33 cellular contexts compared by ENCODE assay signal in genomic region chr13:69035771-69036170, GRCh38.
A peak's percentile ranks its signal among the peaks of the same experiment; 100 is the strongest.
DNase-seq lines count a peak whose midpoint lies in the region; ATAC-seq and TF ChIP-seq lines count a peak whose summit lies in the region.
"Had no signal": no experiment of that assay in that cellular context is flagged by ENCODE, and none has a peak within 500 bp of the region (broad histone marks: within the 10 kb centered on the region; RNA-seq: fewer than 3 reads in every experiment).

No MANE protein-coding gene starts in this region.

- H3K27ac Mint-ChIP-seq in WTC11 (no peak overlapping the region), nephron progenitor cell (peak overlapping the region; percentile 43)
- H3K27ac Mint-ChIP-seq in activated CD4-positive, alpha-beta T cell treated with anti-CD3 and anti-CD28 coated beads, Interleukin-2, amount 10 ng/mL, durations not matched to agents 24 days and 14 days: no peak overlapping the region
- H3K27ac Mint-ChIP-seq: B cell; CD14-positive monocyte; CD4-positive, alpha-beta memory T cell; CD4-positive, alpha-beta T cell; CD4-positive, CD25-positive, alpha-beta regulatory T cell; CD8-positive, alpha-beta memory T cell; CD8-positive, alpha-beta T cell had no signal

- H3K36me3 Mint-ChIP-seq in WTC11 (no peaks in the 10 kb centered on the region), nephron progenitor cell (ENCODE audit: low read depth) (no peaks in the 10 kb centered on the region)
- H3K36me3 Mint-ChIP-seq in activated CD4-positive, alpha-beta T cell treated with anti-CD3 and anti-CD28 coated beads, Interleukin-2, amount 10 ng/mL, durations not matched to agents 24 days and 14 days (ENCODE audit: low read depth): no peaks in the 10 kb centered on the region
- H3K36me3 Mint-ChIP-seq: CD14-positive monocyte; CD4-positive, alpha-beta memory T cell; CD4-positive, CD25-positive, alpha-beta regulatory T cell; CD8-positive, alpha-beta memory T cell; CD8-positive, alpha-beta T cell had no signal

- POLR2A ChIA-PET in HEK293 (lab: Yijun Ruan, JAX): no interaction called here
- POLR2A ChIA-PET in WTC11 (lab: Charles Lee): no interaction called here

- H3K4me3 Mint-ChIP-seq in WTC11 (no peak overlapping the region), nephron progenitor cell (no peak overlapping the region)
- no peak overlapping the region for H3K4me3 Mint-ChIP-seq in activated CD4-positive, alpha-beta T cell treated with anti-CD3 and anti-CD28 coated beads, Interleukin-2, amount 10 ng/mL, durations not matched to agents 24 days and 14 days
- H3K4me3 Mint-ChIP-seq: B cell; CD14-positive monocyte; CD4-positive, alpha-beta memory T cell; CD4-positive, alpha-beta T cell; CD4-positive, CD25-positive, alpha-beta regulatory T cell; CD8-positive, alpha-beta memory T cell; CD8-positive, alpha-beta T cell had no signal

- peaks cover 8% of the 10 kb centered on the region for H3K9me3 Mint-ChIP-seq in WTC11
- H3K9me3 Mint-ChIP-seq in nephron progenitor cell: no peaks in the 10 kb centered on the region
- H3K9me3 Mint-ChIP-seq in activated CD4-positive, alpha-beta T cell treated with anti-CD3 and anti-CD28 coated beads, Interleukin-2, amount 10 ng/mL, durations not matched to agents 24 days and 14 days: peaks cover 3% of the 10 kb centered on the region
- H3K9me3 Mint-ChIP-seq: CD4-positive, alpha-beta T cell had no signal

- no peaks in the 10 kb centered on the region for H3K9me3 ChIP-seq in HEK293 (ENCODE audit: control insufficient read depth, insufficient read depth, low read depth, low read length)
- H3K9me3 ChIP-seq: A549, BE2C, Caco-2 had no signal

- CTCF ChIA-PET in HEK293 (lab: Yijun Ruan, JAX): no interaction called here
- CTCF ChIA-PET in WTC11 (lab: Charles Lee): no interaction called here

- DNase-seq in WTC11 (ENCODE audit: low spot score) (no peak), nephron progenitor cell (no peak), NCI-H146 (lab: John Stamatoyannopoulos, UW) (no peak)
- DNase-seq in activated CD4-positive, alpha-beta T cell treated with anti-CD3 and anti-CD28 coated beads, Interleukin-2, amount 10 ng/mL, durations not matched to agents 24 days and 14 days: no peak
- DNase-seq: 8988T; ACHN; AML-193; BE2C; C1 segment of cervical spinal cord; Caco-2; Calu3; CD4-positive, alpha-beta memory T cell; CD4-positive, alpha-beta T cell; CD4-positive, CD25-positive, alpha-beta regulatory T cell; CD8-positive, alpha-beta memory T cell; CD8-positive, alpha-beta T cell; COR-L47; DMS 273 treated with DMSO at 0.1 percent for 48 hours; DMS153; DMS53; DMS79; DMS79 treated with DMSO at 0.1 percent for 48 hours; DND-41; EL had no signal

- H3K27ac ChIP-seq in HEK293 (ENCODE audit: extremely low read depth, low read depth, low read length): no peak overlapping the region
- H3K27ac ChIP-seq: 22Rv1; A549; BLaER1; BLaER1 treated with 17β-estradiol and CSF1 and Interleukin-3, amounts not matched to agents 10 nM and 100 nM; C4-2B had no signal

- H3K4me1 Mint-ChIP-seq in WTC11 (no peaks in the 10 kb centered on the region), nephron progenitor cell (no peaks in the 10 kb centered on the region)
- no peaks in the 10 kb centered on the region for H3K4me1 Mint-ChIP-seq in activated CD4-positive, alpha-beta T cell treated with anti-CD3 and anti-CD28 coated beads, Interleukin-2, amount 10 ng/mL, durations not matched to agents 24 days and 14 days
- H3K4me1 Mint-ChIP-seq: B cell; CD14-positive monocyte; CD4-positive, alpha-beta memory T cell; CD4-positive, CD25-positive, alpha-beta regulatory T cell; CD8-positive, alpha-beta memory T cell had no signal

- H3K36me3 ChIP-seq in HEK293 (ENCODE audit: control insufficient read depth in 2 of 2, insufficient read depth in 1 of 2, low read length in 2 of 2): no peaks in the 10 kb centered on the region
- H3K36me3 ChIP-seq: BE2C; BLaER1; BLaER1 treated with 17β-estradiol and CSF1 and Interleukin-3, amounts not matched to agents 10 nM and 100 nM had no signal

- intact Hi-C loops in activated CD4-positive, alpha-beta T cell treated with anti-CD3 and anti-CD28 coated beads, Interleukin-2, amount 10 ng/mL, durations not matched to agents 24 days and 14 days (cut with micrococcal nuclease): no loop called here

- TF ChIP-seq CTCF in HEK293 (tag by site-specific recombination; IDR thresholded peaks at IDR 0.05) (no peak), WTC11 (IDR thresholded peaks at IDR 0.05) (no peak), nephron progenitor cell (IDR thresholded peaks at IDR 0.05) (no peak)

- ATAC-seq in WTC11: no peak
- ATAC-seq in HG03354 (IDR thresholded peaks at IDR 0.05; ENCODE audit: poor library complexity, severe bottlenecking, unreplicated experiment): no peak
- ATAC-seq: A549; CD8-positive, alpha-beta T cell had no signal

- H3K27me3 Mint-ChIP-seq in WTC11 (ENCODE audit: low read depth) (no peaks in the 10 kb centered on the region), nephron progenitor cell (ENCODE audit: low read depth, poor library complexity) (peaks cover 2% of the 10 kb centered on the region)
- no peaks in the 10 kb centered on the region for H3K27me3 Mint-ChIP-seq in activated CD4-positive, alpha-beta T cell treated with anti-CD3 and anti-CD28 coated beads, Interleukin-2, amount 10 ng/mL, durations not matched to agents 24 days and 14 days
- H3K27me3 Mint-ChIP-seq: B cell; CD4-positive, alpha-beta memory T cell; CD4-positive, alpha-beta T cell; CD4-positive, CD25-positive, alpha-beta regulatory T cell; CD8-positive, alpha-beta memory T cell had no signal

- H3K4me3 ChIP-seq in HEK293 (ENCODE audit: low read depth, low read length): no peak overlapping the region
- H3K4me3 ChIP-seq: A549; BLaER1; BLaER1 treated with 17β-estradiol and CSF1 and Interleukin-3, amounts not matched to agents 10 nM and 100 nM had no signal

- no peaks in the 10 kb centered on the region for H3K4me1 ChIP-seq in HEK293 (ENCODE audit: control insufficient read depth, insufficient read depth, low read length)
- H3K4me1 ChIP-seq: A549; BLaER1; BLaER1 treated with 17β-estradiol and CSF1 and Interleukin-3, amounts not matched to agents 10 nM and 100 nM; Caco-2 had no signal

TF ChIP-seq in HEK293, 187 proteins besides CTCF, POLR2A, EP300 and RAD21:
- TF ChIP-seq ZNF335 (tag by site-specific recombination; conservative IDR thresholded peaks at IDR 0.05): no peak
- peak; percentile 67 for TF ChIP-seq ZNF366 (tag by site-specific recombination; conservative IDR thresholded peaks at IDR 0.05)
- TF ChIP-seq KLF9 (tag by site-specific recombination; IDR thresholded peaks at IDR 0.05; ENCODE audit: low read depth): no peak

TF ChIP-seq in WTC11, 78 proteins besides CTCF, POLR2A, EP300 and RAD21:
- no peak for TF ChIP-seq ZBTB43 (CRISPR knock-in tag; IDR thresholded peaks at IDR 0.05)
- 0 out of 2 replicates have a peak, but pooled peaks have one; percentile 63 for TF ChIP-seq ZNF512 (CRISPR knock-in tag; IDR thresholded peaks at IDR 0.05; ENCODE audit: borderline replicate concordance)
